In the genomic region with DNA sequence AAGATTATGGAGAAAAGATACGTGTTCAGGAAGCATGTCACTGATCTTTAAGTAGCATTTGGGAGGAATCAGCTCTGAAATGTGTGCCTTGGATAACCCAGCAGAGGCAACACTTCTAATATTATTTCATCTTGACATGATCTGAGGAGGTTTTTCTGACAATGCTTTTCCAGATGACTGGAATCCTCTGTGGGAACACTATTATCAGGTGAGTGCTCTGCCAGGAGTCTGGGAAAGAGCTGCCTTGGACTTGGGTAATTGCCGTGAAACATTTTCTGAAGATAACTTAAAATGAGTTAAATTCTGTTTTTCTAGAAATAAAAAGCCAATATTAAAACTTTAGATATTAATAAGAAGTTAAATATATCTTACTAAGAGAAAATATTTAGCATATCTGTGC, we compare ENCODE assay signal across 24 cellular contexts.
"Had no signal": no experiment of that assay in that cellular context is flagged by ENCODE, and none has a peak within 500 bp of the region (broad histone marks: within the 10 kb centered on the region; RNA-seq: fewer than 3 reads in every experiment).

No MANE protein-coding gene starts in this region.

- H3K9me3 ChIP-seq: colonic mucosa, esophagus muscularis mucosa, esophagus squamous epithelium, gastrocnemius medialis, gastroesophageal sphincter, heart left ventricle, heart right ventricle had no signal

- DNase-seq: colonic mucosa; cortex of kidney; dermis blood vessel endothelial cell; dorsolateral prefrontal cortex; effector CD4-positive, alpha-beta T cell; effector CD8-positive, alpha-beta T cell; effector memory CD4-positive, alpha-beta T cell; effector memory CD8-positive, alpha-beta T cell; endodermal cell; erythroblast; esophagus squamous epithelium; foreskin fibroblast; foreskin keratinocyte; foreskin melanocyte; gastrocnemius medialis; glutamatergic neuron; head of caudate nucleus; heart left ventricle; heart right ventricle had no signal

- H3K36me3 ChIP-seq: colonic mucosa, esophagus muscularis mucosa, esophagus squamous epithelium, gastrocnemius medialis, gastroesophageal sphincter, heart left ventricle, heart right ventricle had no signal

- H3K27ac ChIP-seq: colonic mucosa, coronary artery, dorsolateral prefrontal cortex, epithelial cell of prostate, esophagus muscularis mucosa, esophagus squamous epithelium, foreskin keratinocyte, gastrocnemius medialis, gastroesophageal sphincter, heart left ventricle, heart right ventricle had no signal

- H3K4me3 ChIP-seq: colonic mucosa, coronary artery, dorsolateral prefrontal cortex, esophagus muscularis mucosa, esophagus squamous epithelium, gastrocnemius medialis, gastroesophageal sphincter, heart left ventricle, heart right ventricle had no signal

- ATAC-seq: effector memory CD8-positive, alpha-beta T cell; esophagus mucosa; foreskin keratinocyte; gastrocnemius medialis; gastroesophageal sphincter; heart left ventricle; heart right ventricle had no signal

- H3K27me3 ChIP-seq: colonic mucosa, heart left ventricle, heart right ventricle had no signal
